In the genomic region with DNA sequence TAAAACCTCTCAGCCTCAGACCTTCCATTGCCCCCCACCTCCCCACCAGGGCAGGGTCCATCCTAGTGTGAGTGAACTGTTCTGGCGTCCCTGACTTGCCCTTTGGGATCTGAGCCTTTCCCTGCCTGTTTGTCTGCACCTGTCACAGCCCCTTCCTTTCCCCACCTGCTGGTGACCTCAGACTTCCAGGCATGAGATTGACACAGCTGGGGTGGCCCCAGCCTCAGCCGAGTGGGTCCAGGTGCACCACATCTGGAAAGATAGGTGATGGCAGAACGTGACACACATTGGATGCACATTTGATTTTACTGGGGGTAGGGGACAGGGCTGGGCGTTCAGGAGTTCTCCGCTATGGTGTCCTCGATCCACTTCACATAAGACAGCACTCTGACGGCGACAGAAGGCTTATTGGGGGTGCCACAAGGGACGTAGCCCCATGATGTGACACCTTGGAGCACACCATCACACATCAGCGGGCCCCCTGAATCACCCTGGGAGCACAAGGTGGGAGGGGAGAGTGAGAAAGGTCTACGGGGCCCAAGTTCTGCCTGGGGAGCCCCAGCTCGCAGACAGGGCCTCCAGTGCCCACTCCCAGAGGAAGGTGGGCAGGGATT, we compare ENCODE assay signal across 11 cellular contexts. TPM values are rescaled to one million over a fixed set of nuclear protein-coding genes. Genes with fewer than 3 reads are reported as not detected.
DNase-seq lines count a peak whose midpoint lies in the region; ATAC-seq and TF ChIP-seq lines count a peak whose summit lies in the region.
"Had no signal": no experiment of that assay in that cellular context is flagged by ENCODE, and none has a peak within 500 bp of the region (broad histone marks: within the 10 kb centered on the region; RNA-seq: fewer than 3 reads in every experiment).

No MANE protein-coding gene starts in this region.

- no peaks in the 10 kb centered on the region for H3K36me3 Mint-ChIP-seq in activated naive CD4-positive, alpha-beta T cell treated with anti-CD3 and anti-CD28 coated beads for 36 hours (ENCODE audit: low read depth)
- no peaks in the 10 kb centered on the region for H3K36me3 Mint-ChIP-seq in brain

- H3K4me1 Mint-ChIP-seq in activated naive CD4-positive, alpha-beta T cell treated with anti-CD3 and anti-CD28 coated beads for 36 hours (ENCODE audit: low read depth) = peaks cover 43% of the 10 kb centered on the region
- H3K4me1 Mint-ChIP-seq in brain = peaks cover 27% of the 10 kb centered on the region
- peaks cover 57% of the 10 kb centered on the region for H3K4me1 Mint-ChIP-seq in stimulated activated naive CD8-positive, alpha-beta T cell treated with anti-CD3 and anti-CD28 coated beads, Interleukin-15, amount 100 ng/mL, for 72 hours

- ATAC-seq in stimulated activated naive CD8-positive, alpha-beta T cell treated with anti-CD3 and anti-CD28 coated beads, Interleukin-15, amount 100 ng/mL, for 72 hours = no peak
- ATAC-seq in GM18858 (IDR thresholded peaks at IDR 0.05; ENCODE audit: unreplicated experiment) (no peak), HG02870 (IDR thresholded peaks at IDR 0.05; ENCODE audit: unreplicated experiment) (no peak)

- no peak overlapping the region for H3K27ac Mint-ChIP-seq in activated naive CD4-positive, alpha-beta T cell treated with anti-CD3 and anti-CD28 coated beads for 36 hours
- peak overlapping the region in 1 of 5 experiments; percentile 48 for H3K27ac Mint-ChIP-seq in brain
- H3K27ac Mint-ChIP-seq in stimulated activated naive CD8-positive, alpha-beta T cell treated with anti-CD3 and anti-CD28 coated beads, Interleukin-15, amount 100 ng/mL, for 72 hours = no peak overlapping the region

- peak overlapping the region; percentile 67 for H3K4me3 Mint-ChIP-seq in activated naive CD4-positive, alpha-beta T cell treated with anti-CD3 and anti-CD28 coated beads for 36 hours
- peak overlapping the region; percentile 66 to 84 (median 79) for H3K4me3 Mint-ChIP-seq in brain
- H3K4me3 Mint-ChIP-seq in stimulated activated naive CD8-positive, alpha-beta T cell treated with anti-CD3 and anti-CD28 coated beads, Interleukin-15, amount 100 ng/mL, for 72 hours = peak overlapping the region; percentile 57 to 80

- intact Hi-C loops in activated naive CD4-positive, alpha-beta T cell treated with anti-CD3 and anti-CD28 coated beads for 36 hours (cut with micrococcal nuclease) = no loop called here

- CTCF ChIA-PET in activated naive CD4-positive, alpha-beta T cell treated with anti-CD3 and anti-CD28 coated beads for 36 hours (lab: Charles Lee) = no interaction called here

- peaks cover 65% of the 10 kb centered on the region for H3K27me3 Mint-ChIP-seq in activated naive CD4-positive, alpha-beta T cell treated with anti-CD3 and anti-CD28 coated beads for 36 hours (ENCODE audit: low read depth)
- peaks cover 93% of the 10 kb centered on the region for H3K27me3 Mint-ChIP-seq in brain
- H3K27me3 Mint-ChIP-seq in stimulated activated naive CD8-positive, alpha-beta T cell treated with anti-CD3 and anti-CD28 coated beads, Interleukin-15, amount 100 ng/mL, for 72 hours = peaks cover 92% of the 10 kb centered on the region

- no peaks in the 10 kb centered on the region for H3K9me3 Mint-ChIP-seq in activated naive CD4-positive, alpha-beta T cell treated with anti-CD3 and anti-CD28 coated beads for 36 hours
- peaks cover 0 to 22% (median 0%) of the 10 kb centered on the region in 5 experiments for H3K9me3 Mint-ChIP-seq in brain
- H3K9me3 Mint-ChIP-seq in stimulated activated naive CD8-positive, alpha-beta T cell treated with anti-CD3 and anti-CD28 coated beads, Interleukin-15, amount 100 ng/mL, for 72 hours = no peaks in the 10 kb centered on the region

- DNase-seq in activated naive CD4-positive, alpha-beta T cell treated with anti-CD3 and anti-CD28 coated beads for 36 hours = no peak
- DNase-seq in activated naive CD4-positive, alpha-beta T cell treated with Interleukin-2 at 50 U/mL for 16 hours = no peak
- peak; percentile 62 for DNase-seq in NAMALWA (ENCODE audit: low spot score)
- DNase-seq in stimulated activated naive CD8-positive, alpha-beta T cell treated with anti-CD3 and anti-CD28 coated beads, Interleukin-15, amount 100 ng/mL, for 72 hours = no peak
- no peak for DNase-seq in NK-92 treated with Interleukin-12 subunit alpha and Interleukin-12 subunit beta, amount 100 ng/mL, for 24 hours (lab: John Stamatoyannopoulos, UW)
- DNase-seq: AML-193, tibial artery had no signal

- no peak for TF ChIP-seq CTCF in brain (conservative IDR thresholded peaks at IDR 0.05)

RNA-seq across cellular contexts. Expression of a gene that starts 4.6 kb away (rescaled TPM):
- total RNA-seq in activated naive CD4-positive, alpha-beta T cell treated with anti-CD3 and anti-CD28 coated beads for 36 hours = 1 to 10 TPM in 1 of 2 experiments, under 1 TPM in 1; 0.79 to 1.1 TPM
- polyA plus RNA-seq in brain (ENCODE audit: insufficient read depth, low read depth, low replicate concordance) = not detected
- total RNA-seq: RPMI7951 had no signal

RNA-seq across cellular contexts. Expression of a gene that starts 14.4 kb away (rescaled TPM):
- not detected for total RNA-seq in activated naive CD4-positive, alpha-beta T cell treated with anti-CD3 and anti-CD28 coated beads for 36 hours
- polyA plus RNA-seq in brain (ENCODE audit: insufficient read depth, low read depth, low replicate concordance) = not detected
- total RNA-seq: RPMI7951 had no signal

RNA-seq across cellular contexts. Expression of a gene that starts 28.8 kb away (rescaled TPM):
- total RNA-seq in activated naive CD4-positive, alpha-beta T cell treated with anti-CD3 and anti-CD28 coated beads for 36 hours = not detected
- not detected for polyA plus RNA-seq in brain (ENCODE audit: insufficient read depth, low read depth, low replicate concordance)
- total RNA-seq: RPMI7951 had no signal

RNA-seq across cellular contexts. Expression of a gene that starts 35.7 kb away (rescaled TPM):
- total RNA-seq in activated naive CD4-positive, alpha-beta T cell treated with anti-CD3 and anti-CD28 coated beads for 36 hours = not detected
- polyA plus RNA-seq in brain (ENCODE audit: insufficient read depth, low read depth, low replicate concordance) = not detected
- total RNA-seq: RPMI7951 had no signal

RNA-seq across cellular contexts. Expression of a gene that starts 48.7 kb away (rescaled TPM):
- not detected for total RNA-seq in activated naive CD4-positive, alpha-beta T cell treated with anti-CD3 and anti-CD28 coated beads for 36 hours
- not detected for polyA plus RNA-seq in brain (ENCODE audit: insufficient read depth, low read depth, low replicate concordance)
- total RNA-seq: RPMI7951 had no signal
